In genomic region chr14:24162083-24162482, GRCh38 we compare ENCODE assay signal across 9 cellular contexts. TPM values are rescaled to one million over a fixed set of nuclear protein-coding genes. Genes with fewer than 3 reads are reported as not detected.
DNase-seq lines count a peak whose midpoint lies in the region; ATAC-seq and TF ChIP-seq lines count a peak whose summit lies in the region.
"Had no signal": no experiment of that assay in that cellular context is flagged by ENCODE, and none has a peak within 500 bp of the region (broad histone marks: within the 10 kb centered on the region; RNA-seq: fewer than 3 reads in every experiment).

No MANE protein-coding gene starts in this region.

- H3K4me1 ChIP-seq in breast epithelium (peaks cover 0 to 5% of the 10 kb centered on the region in 2 donors), mesodermal cell (ENCODE audit: control insufficient read depth, insufficient read depth, low read length, poor library complexity, severe bottlenecking) (no peaks in the 10 kb centered on the region), transverse colon (peaks cover 22 to 32% (median 24%) of the 10 kb centered on the region in 4 donors)

- in situ Hi-C loops in transverse colon (cut with MboI; ENCODE audit: low pct_ligation_motif_present in 1 of 4, low pct_unique_long_range_greater_than_20kb in 1 of 4, low sequenced_read_pairs in 3 of 4): no loop called here

- peaks cover 5% of the 10 kb centered on the region for H3K36me3 ChIP-seq in breast epithelium
- peaks cover 68% of the 10 kb centered on the region for H3K36me3 ChIP-seq in mesodermal cell (ENCODE audit: control insufficient read depth, insufficient read depth, low read length)
- H3K36me3 ChIP-seq in transverse colon: peaks cover 0 to 58% (median 21%) of the 10 kb centered on the region in 4 donors

- DNase-seq in activated naive CD4-positive, alpha-beta T cell treated with Interleukin-2 at 50 U/mL for 16 hours: peak; percentile 40
- DNase-seq in activated naive CD4-positive, alpha-beta T cell treated with anti-CD3 and anti-CD28 coated beads, Interleukin-2, amount 50 U/mL, for 16 hours: no peak
- DNase-seq in breast epithelium (ENCODE audit: low spot score in 2 of 2) (no peak), transverse colon (no peak), NCI-H2107 treated with DMSO at 0.1 percent for 48 hours (lab: John Stamatoyannopoulos, UW; ENCODE audit: unreplicated experiment) (no peak)

- H3K27me3 ChIP-seq in breast epithelium: no peaks in the 10 kb centered on the region
- H3K27me3 ChIP-seq in transverse colon: no peaks in the 10 kb centered on the region

- TF ChIP-seq CTCF in breast epithelium (IDR thresholded peaks at IDR 0.05): no peak
- TF ChIP-seq CTCF in transverse colon (IDR thresholded peaks at IDR 0.05): no peak

- WGBS in mesodermal cell (ENCODE audit: insufficient coverage in 2 of 2), 2 experiments: 97 to 98% methylated on average over 8 of the region's 8 CpGs
- 39 to 50% methylated on average over 2 to 8 of the region's 8 CpGs for WGBS in transverse colon (ENCODE audit: low coverage in 1 of 2), 2 donors

- H3K4me3 ChIP-seq in breast epithelium: peak overlapping the region; percentile 62 to 92 (median 71)
- H3K4me3 ChIP-seq in mesodermal cell (ENCODE audit: extremely low read depth, insufficient read depth, low read length, poor library complexity, severe bottlenecking): peak overlapping the region; percentile 38
- peak overlapping the region; percentile 36 to 78 (median 64) for H3K4me3 ChIP-seq in transverse colon

- no peak for TF ChIP-seq EP300 in transverse colon (IDR thresholded peaks at IDR 0.05; ENCODE audit: low read depth)

- H3K27ac ChIP-seq in breast epithelium (peak overlapping the region; percentile 92 to 98), mesodermal cell (ENCODE audit: low read depth, low read length, severe bottlenecking) (no peak overlapping the region), transverse colon (peak overlapping the region; percentile 91 to 95 (median 94))

- no peak for ATAC-seq in HG03135 (IDR thresholded peaks at IDR 0.05; ENCODE audit: unreplicated experiment)
- no peak for ATAC-seq in HG03460 (IDR thresholded peaks at IDR 0.05; ENCODE audit: unreplicated experiment)

- TF ChIP-seq POLR2A in breast epithelium (IDR thresholded peaks at IDR 0.05) (no peak), transverse colon (IDR thresholded peaks at IDR 0.05) (no peak)

- H3K9me3 ChIP-seq in breast epithelium (no peaks in the 10 kb centered on the region), mesodermal cell (ENCODE audit: control insufficient read depth, low read length) (no peaks in the 10 kb centered on the region), transverse colon (no peaks in the 10 kb centered on the region)

- intact Hi-C loops in breast epithelium (cut with DNase I; ENCODE audit: low total_unique reads) (no loop called here), transverse colon (cut with DNase I; ENCODE audit: low total_unique reads) (no loop called here)

RNA-seq across cellular contexts. Expression of gene IRF9, which starts 1.0 kb away (rescaled TPM):
- total RNA-seq in breast epithelium (10 to 100 TPM; 44.6 to 76.0 (median 54.7) TPM), transverse colon (10 to 100 TPM; 44.2 to 81.9 (median 52.4) TPM)
- polyA plus RNA-seq in mesodermal cell (2013, experiment 1 of 2): 26.3 TPM
- polyA plus RNA-seq in mesodermal cell (2013, experiment 2 of 2): 24.4 TPM

RNA-seq across cellular contexts. Expression of gene REC8, which starts 9.8 kb away (rescaled TPM):
- total RNA-seq in breast epithelium: 10 to 100 TPM in 1 of 3 donors, 1 to 10 TPM in 2; 2.9 to 10.2 (median 6.6) TPM
- polyA plus RNA-seq in mesodermal cell (2013, experiment 1 of 2): 31.6 TPM
- 22.7 TPM for polyA plus RNA-seq in mesodermal cell (2013, experiment 2 of 2)
- total RNA-seq in transverse colon: 100 to 1,000 TPM in 1 of 4 donors, 10 to 100 TPM in 3; 11.3 to 112 (median 31.2) TPM
- total RNA-seq: Daoy had no signal

RNA-seq across cellular contexts. Expression of gene RNF31, which starts 14.8 kb away (rescaled TPM):
- total RNA-seq in breast epithelium: 10 to 100 TPM; 29.1 to 43.8 (median 41.0) TPM
- polyA plus RNA-seq in mesodermal cell (2013, experiment 1 of 2): 52.2 TPM
- polyA plus RNA-seq in mesodermal cell (2013, experiment 2 of 2): 37.1 TPM
- total RNA-seq in transverse colon: 100 to 1,000 TPM in 1 of 4 donors, 10 to 100 TPM in 3; 56.7 to 258 (median 71.2) TPM

RNA-seq across cellular contexts. Expression of gene PSME2, which starts 15.7 kb away (rescaled TPM):
- 10 to 100 TPM; 22.1 to 69.2 (median 62.1) TPM for total RNA-seq in breast epithelium
- polyA plus RNA-seq in mesodermal cell (2013, experiment 1 of 2): 84.4 TPM
- polyA plus RNA-seq in mesodermal cell (2013, experiment 2 of 2): 75.3 TPM
- 10 to 100 TPM; 59.5 to 69.8 (median 68.5) TPM for total RNA-seq in transverse colon

RNA-seq across cellular contexts. Expression of gene EMC9, which starts 20.7 kb away (rescaled TPM):
- total RNA-seq in breast epithelium (10 to 100 TPM; 13.4 to 19.0 (median 16.5) TPM), transverse colon (10 to 100 TPM in 2 of 4 donors, 1 to 10 TPM in 1, not detected in 1; 2.2 to 15.4 (median 12.3) TPM)
- polyA plus RNA-seq in mesodermal cell (2013, experiment 1 of 2): 22.0 TPM
- polyA plus RNA-seq in mesodermal cell (2013, experiment 2 of 2): 20.3 TPM
